In genomic region chr9:128419061-128419925, GRCh38 we compare ENCODE assay signal across 8 cellular contexts. TPM values are rescaled to one million over a fixed set of nuclear protein-coding genes. Genes with fewer than 3 reads are reported as not detected.
A peak's percentile ranks its signal among the peaks of the same experiment; 100 is the strongest.
DNase-seq lines count a peak whose midpoint lies in the region; TF ChIP-seq lines count a peak whose summit lies in the region.

No MANE protein-coding gene starts in this region.

- no peak overlapping the region for H3K27ac ChIP-seq in neural cell (ENCODE audit: low read length)

- no peaks in the 10 kb centered on the region for H3K79me2 ChIP-seq in neural cell (replicated peaks; ENCODE audit: insufficient read depth, low read length)

- H3K4me2 ChIP-seq in neural cell (ENCODE audit: low read length) = no peak overlapping the region

- H4K20me1 ChIP-seq in neural cell (ENCODE audit: insufficient read depth) = no peaks in the 10 kb centered on the region

- DNase-seq in H7 (peak; percentile 66), NCI-H2227 treated with DMSO at 0.1 percent for 48 hours (lab: John Stamatoyannopoulos, UW) (peak; percentile 20), cerebellum (ENCODE audit: low spot score) (peak; percentile 15), OCI-M2 (lab: John Stamatoyannopoulos, UW; ENCODE audit: unreplicated experiment) (no peak), 8988T (no peak), NCI-H526 treated with DMSO at 0.1 percent for 48 hours (lab: John Stamatoyannopoulos, UW) (no peak)
- DNase-seq in stimulated activated CD4-positive, alpha-beta T cell treated with anti-CD3 and anti-CD28 coated beads, Interleukin-15, amount 100 ng/mL, for 24 hours = no peak

- H3K36me3 ChIP-seq in H7 (replicated peaks; ENCODE audit: control insufficient read depth, insufficient read depth, low read length) = no peaks in the 10 kb centered on the region
- no peaks in the 10 kb centered on the region for H3K36me3 ChIP-seq in neural cell (ENCODE audit: insufficient read depth, low read length)

- TF ChIP-seq CTCF in neural cell (IDR thresholded peaks at IDR 0.05; ENCODE audit: poor library complexity, severe bottlenecking) = no peak

- H2AFZ ChIP-seq in neural cell (ENCODE audit: low read depth, low read length) = no peak overlapping the region

- no peaks in the 10 kb centered on the region for H3K9me2 ChIP-seq in neural cell (ENCODE audit: insufficient read depth, low read length)

- H3F3A ChIP-seq in neural cell (ENCODE audit: insufficient read depth, low read length, poor library complexity, severe bottlenecking) = no peaks in the 10 kb centered on the region

- peak overlapping the region; percentile 78 for H3K4me3 ChIP-seq in H7 (ENCODE audit: insufficient read depth, low read depth, low read length)
- peak overlapping the region; percentile 69 for H3K4me3 ChIP-seq in neural cell (ENCODE audit: low read length)

- TF ChIP-seq RAD21 in neural cell (conservative IDR thresholded peaks at IDR 0.05) = no peak

- H3K9ac ChIP-seq in neural cell (ENCODE audit: low read length) = no peak overlapping the region

- H3K9me3 ChIP-seq in neural cell (ENCODE audit: low read length) = no peaks in the 10 kb centered on the region

- H3K27me3 ChIP-seq in H7 (ENCODE audit: control insufficient read depth, insufficient read depth, low read length) (peaks cover 33% of the 10 kb centered on the region), neural cell (ENCODE audit: insufficient read depth, low read depth, low read length) (peaks cover 66% of the 10 kb centered on the region)

- no peak for TF ChIP-seq EP300 in neural cell (conservative IDR thresholded peaks at IDR 0.05; ENCODE audit: poor library complexity, severe bottlenecking)

TF ChIP-seq in neural cell, 6 proteins besides CTCF, POLR2A, EP300 and RAD21:
- TF ChIP-seq POLR2AphosphoS5 (IDR thresholded peaks at IDR 0.05) (no peak), REST (IDR thresholded peaks at IDR 0.05; ENCODE audit: borderline replicate concordance) (no peak), EZH2 (IDR thresholded peaks at IDR 0.05; ENCODE audit: borderline replicate concordance, insufficient read depth, low read length, poor library complexity, severe bottlenecking) (no peak), SMC3 (conservative IDR thresholded peaks at IDR 0.05; ENCODE audit: poor library complexity) (no peak), MXI1 (conservative IDR thresholded peaks at IDR 0.05; ENCODE audit: poor library complexity, severe bottlenecking) (no peak), TAF1 (IDR thresholded peaks at IDR 0.05; ENCODE audit: low read depth) (no peak)
TF ChIP-seq in neural cell: peak in this region for 0.

RNA-seq across cellular contexts. Expression of gene CERCAM, which starts 1.4 kb away (rescaled TPM):
- 12.6 and 15.5 TPM in 2 replicates for total RNA-seq in H7 (2014; rRNA removed; shearing (Covaris generic))
- 11.5 TPM for total RNA-seq in cerebellum
- polyA plus RNA-seq in neural cell = 1.1 and 1.8 TPM in 2 replicates
- polyA minus RNA-seq in neural cell = 1.2 and 1.5 TPM in 2 replicates

RNA-seq across cellular contexts. Expression of gene ODF2, which starts 36.5 kb away (rescaled TPM):
- 12.0 and 15.8 TPM in 2 replicates for total RNA-seq in H7 (2014; rRNA removed; shearing (Covaris generic))
- 29.1 TPM for total RNA-seq in cerebellum
- 39.3 and 40.4 TPM in 2 replicates for polyA plus RNA-seq in neural cell
- polyA minus RNA-seq in neural cell = 26.3 and 31.1 TPM in 2 replicates

RNA-seq across cellular contexts. Expression of gene URM1, which starts 48.1 kb away (rescaled TPM):
- total RNA-seq in H7 (2014; rRNA removed; shearing (Covaris generic)) = 74.3 and 99.6 TPM in 2 replicates
- total RNA-seq in cerebellum = 13.3 TPM
- 66.0 and 80.8 TPM in 2 replicates for polyA plus RNA-seq in neural cell
- polyA minus RNA-seq in neural cell = 27.3 and 27.4 TPM in 2 replicates

Comparison
In these comparisons a context has a peak if more than half of its experiments do, and no peak if none do; other contexts are left out.
1. DNase-seq: peak in H7 (single experiment), NCI-H2227 treated with DMSO at 0.1 percent for 48 hours (single experiment) and cerebellum (single experiment); none in OCI-M2 (single experiment), 8988T (single experiment), stimulated activated CD4-positive, alpha-beta T cell treated with anti-CD3 and anti-CD28 coated beads, Interleukin-15, amount 100 ng/mL, for 24 hours (single experiment) and NCI-H526 treated with DMSO at 0.1 percent for 48 hours (single experiment).